Comparison of ENCODE assay signal across 11 cellular contexts in genomic region chr10:36759111-36759805, GRCh38.
DNase-seq lines count a peak whose midpoint lies in the region; TF ChIP-seq lines count a peak whose summit lies in the region.
"Had no signal": no experiment of that assay in that cellular context is flagged by ENCODE, and none has a peak within 500 bp of the region (broad histone marks: within the 10 kb centered on the region; RNA-seq: fewer than 3 reads in every experiment).

No MANE protein-coding gene starts in this region.

- H3F3A ChIP-seq in SK-N-SH (replicated peaks; ENCODE audit: insufficient read depth) (peaks cover 10% of the 10 kb centered on the region), smooth muscle cell (ENCODE audit: low read depth) (no peaks in the 10 kb centered on the region)

- CTCF ChIA-PET in SK-N-SH (lab: Yijun Ruan, JAX) (interaction anchor here (1.0 to 2.6 kb wide), 2 partner anchors 20 to 25 kb away, joined by 3 to 10 read pairs; no protein-coding TSS in a partner anchor), A673 (lab: Charles Lee) (interaction anchor here (0.6 kb wide), 1 partner anchor 217 kb away, joined by 8 read pairs; no protein-coding TSS in a partner anchor)

- TF ChIP-seq CTCF in SK-N-SH (IDR thresholded peaks at IDR 0.05) (no peak), smooth muscle cell (IDR thresholded peaks at IDR 0.05; ENCODE audit: borderline replicate concordance, insufficient read depth, poor library complexity, severe bottlenecking) (no peak), A673 (conservative IDR thresholded peaks at IDR 0.05; ENCODE audit: low read depth, low read length) (no peak)

- intact Hi-C loops in A673 (cut with micrococcal nuclease; ENCODE audit: unreplicated experiment) = no loop called here

- H3K4me2 ChIP-seq in SK-N-SH (peak overlapping the region; percentile 6; the same call in 1 of the 2 replicates), smooth muscle cell (peak overlapping the region; percentile 28)

- H3K9me3 ChIP-seq in SK-N-SH (no peaks in the 10 kb centered on the region), smooth muscle cell (replicated peaks; ENCODE audit: low read depth) (no peaks in the 10 kb centered on the region), A673 (ENCODE audit: low read depth, low read length, poor library complexity, severe bottlenecking) (no peaks in the 10 kb centered on the region)

- H3K79me2 ChIP-seq in SK-N-SH (ENCODE audit: insufficient read depth) (no peaks in the 10 kb centered on the region), smooth muscle cell (ENCODE audit: low read depth) (no peaks in the 10 kb centered on the region)

- no peaks in the 10 kb centered on the region for H3K9me2 ChIP-seq in SK-N-SH

- TF ChIP-seq RAD21 in SK-N-SH (IDR thresholded peaks at IDR 0.05; ENCODE audit: low read length) = no peak

- TF ChIP-seq EP300 in SK-N-SH (IDR thresholded peaks at IDR 0.05; ENCODE audit: borderline replicate concordance in 1 of 2, low read depth in 1 of 2, low read length in 1 of 2) = peak in 1 of 2 experiments; percentile 45; a peak in 1 of 4 replicates

- H4K20me1 ChIP-seq in SK-N-SH (ENCODE audit: insufficient read depth) (no peaks in the 10 kb centered on the region), smooth muscle cell (ENCODE audit: low read depth) (no peaks in the 10 kb centered on the region)

- H3K27ac ChIP-seq in SK-N-SH (ENCODE audit: low read depth in 2 of 2, low read length in 1 of 2) (peak overlapping the region in 1 of 2 experiments; percentile 39; a peak in 2 of 4 replicates), smooth muscle cell (ENCODE audit: low read depth) (peak overlapping the region; percentile 56), A673 (ENCODE audit: low read depth, low read length, poor library complexity, severe bottlenecking) (no peak overlapping the region)

- no peaks in the 10 kb centered on the region; a peak in 1 of 4 replicates for H3K4me1 ChIP-seq in SK-N-SH (ENCODE audit: control insufficient read depth in 1 of 2, insufficient read depth in 2 of 2, low read depth in 1 of 2, low read length in 1 of 2)
- no peaks in the 10 kb centered on the region for H3K4me1 ChIP-seq in smooth muscle cell (ENCODE audit: low read depth)
- H3K4me1 ChIP-seq in A673 (ENCODE audit: insufficient read depth, low read length, poor library complexity, severe bottlenecking) = peaks cover 5% of the 10 kb centered on the region

- WGBS in SK-N-SH (ENCODE audit: low lambda C conversion rate) = 49% methylated on average over 4 of the region's 4 CpGs
- 49% methylated on average over 4 of the region's 4 CpGs for WGBS in smooth muscle cell (ENCODE audit: low lambda C conversion rate)

- POLR2A ChIA-PET in SK-N-SH (lab: Yijun Ruan, JAX) (no interaction called here), A673 (lab: Charles Lee; ENCODE audit: low non-redundant PET) (no interaction called here)

- H3K27me3 ChIP-seq in SK-N-SH (ENCODE audit: insufficient read depth) (no peaks in the 10 kb centered on the region), smooth muscle cell (ENCODE audit: low read depth) (no peaks in the 10 kb centered on the region), A673 (replicated peaks; ENCODE audit: insufficient read depth, low read depth, low read length, poor library complexity) (no peaks in the 10 kb centered on the region)

- no TSS peak for BruUV-seq in A673 (replicated peaks; lab: Mats Ljungman, UMichigan)

- H3K36me3 ChIP-seq in SK-N-SH (replicated peaks in 1 of 2; ENCODE audit: control insufficient read depth in 1 of 2, insufficient read depth in 2 of 2, low read length in 1 of 2) = no peaks in the 10 kb centered on the region
- H3K36me3 ChIP-seq in smooth muscle cell (ENCODE audit: low read depth) = no peaks in the 10 kb centered on the region
- H3K36me3 ChIP-seq in A673 (ENCODE audit: insufficient read depth, low read length, poor library complexity, severe bottlenecking) = no peaks in the 10 kb centered on the region

- peak; percentile 58 for DNase-seq in GM04504 (ENCODE audit: low read depth)
- no peak for DNase-seq in SK-N-SH
- DNase-seq in fibroblast of peridontal ligament (ENCODE audit: extremely low read depth) = peak; percentile 94
- DNase-seq in smooth muscle cell (lab: John Stamatoyannopoulos, UW; ENCODE audit: unreplicated experiment) = no peak
- no peak for DNase-seq in NCI-H1694 (lab: John Stamatoyannopoulos, UW)
- DNase-seq in UCSD-AML1 (lab: John Stamatoyannopoulos, UW; ENCODE audit: unreplicated experiment) = no peak
- DNase-seq in A673 (ENCODE audit: low spot score) = no peak
- no peak for DNase-seq in MV-4-11 (lab: John Stamatoyannopoulos, UW)
- DNase-seq: activated CD8-positive, alpha-beta memory T cell treated with anti-CD3 and anti-CD28 coated beads, Interleukin-2, amount 50 U/mL, for 4 hours; DMS153; NCI-H1105 had no signal

- H3K4me3 ChIP-seq in SK-N-SH (ENCODE audit: low read depth in 2 of 2, low read length in 1 of 2) (no peak overlapping the region), smooth muscle cell (no peak overlapping the region), A673 (ENCODE audit: low read depth, low read length, poor library complexity, severe bottlenecking) (no peak overlapping the region)

- H2AFZ ChIP-seq in SK-N-SH (ENCODE audit: low read depth) (no peak overlapping the region), smooth muscle cell (ENCODE audit: low read depth) (no peak overlapping the region)

- H3K9ac ChIP-seq in SK-N-SH (no peak overlapping the region), smooth muscle cell (ENCODE audit: low read depth) (no peak overlapping the region)

TF ChIP-seq in SK-N-SH, 30 proteins besides CTCF, POLR2A, EP300 and RAD21 (continues in another document):
- TF ChIP-seq GABPA (IDR thresholded peaks at IDR 0.05; ENCODE audit: low read depth) (no peak), TCF12 (IDR thresholded peaks at IDR 0.05) (peak; percentile 80), PBX3 (IDR thresholded peaks at IDR 0.05) (peak; percentile 48; the same call in 1 of the 2 replicates), TAF1 (IDR thresholded peaks at IDR 0.05; ENCODE audit: borderline replicate concordance, low read depth, low read length) (no peak), NFIC (IDR thresholded peaks at IDR 0.05; ENCODE audit: borderline replicate concordance) (peak; percentile 68; the same call in 1 of the 2 replicates), EZH2phosphoT487 (IDR thresholded peaks at IDR 0.05; ENCODE audit: borderline replicate concordance, low read depth) (no peak), GATA2 (CRISPR knock-in tag; IDR thresholded peaks at IDR 0.05) (no peak), SIN3A (IDR thresholded peaks at IDR 0.05; ENCODE audit: borderline replicate concordance, low read depth, low read length) (no peak), FOXM1 (IDR thresholded peaks at IDR 0.05; ENCODE audit: low read depth) (no peak), YY1 (IDR thresholded peaks at IDR 0.05; ENCODE audit: low read depth) (no peak), ZBTB33 (IDR thresholded peaks at IDR 0.05; ENCODE audit: borderline replicate concordance, low read depth) (no peak), RXRA (IDR thresholded peaks at IDR 0.05; ENCODE audit: borderline replicate concordance, low read depth) (no peak; the same call in 1 of the 2 replicates), MEF2A (IDR thresholded peaks at IDR 0.05; ENCODE audit: borderline replicate concordance, low read depth) (no peak), JUND (IDR thresholded peaks at IDR 0.05) (peak; percentile 70), MAX (IDR thresholded peaks at IDR 0.05; ENCODE audit: low read depth) (peak; percentile 22; the same call in 1 of the 2 replicates), USF1 (IDR thresholded peaks at IDR 0.05; ENCODE audit: borderline replicate concordance, low read depth) (no peak), MXI1 (IDR thresholded peaks at IDR 0.05; ENCODE audit: low read depth, low read length) (no peak)

Comparison
In these comparisons a context has a peak if more than half of its experiments do, and no peak if none do; other contexts are left out.
1. DNase-seq: peak in GM04504 (single experiment) and fibroblast of peridontal ligament (single experiment); none in SK-N-SH (single experiment), smooth muscle cell (single experiment), NCI-H1694 (single experiment), UCSD-AML1 (single experiment), A673 (single experiment) and MV-4-11 (single experiment).